Comparison of ENCODE assay signal across 31 cellular contexts in the genomic region with DNA sequence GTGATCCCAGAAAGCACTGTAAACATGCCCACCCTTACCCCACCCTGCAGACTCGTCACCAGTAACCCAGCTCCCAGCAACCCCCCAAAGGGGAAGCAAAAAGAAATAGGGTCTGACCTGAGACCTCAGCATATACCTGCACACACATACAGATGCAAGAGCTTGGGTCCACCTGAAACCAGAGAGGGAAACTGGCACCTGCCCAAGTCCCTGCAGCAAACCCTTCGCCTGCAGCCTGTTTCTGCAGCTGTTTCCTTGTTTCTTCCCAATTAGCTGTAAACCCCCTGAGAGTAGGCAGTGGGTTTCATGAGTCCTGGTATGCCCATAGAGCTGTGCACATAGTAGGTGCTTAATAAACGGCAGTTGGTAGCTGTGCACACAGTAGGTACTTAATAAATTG.
"Had no signal": no experiment of that assay in that cellular context is flagged by ENCODE, and none has a peak within 500 bp of the region (broad histone marks: within the 10 kb centered on the region; RNA-seq: fewer than 3 reads in every experiment).

No MANE protein-coding gene starts in this region.

- ATAC-seq: activated CD8-positive, alpha-beta memory T cell treated with anti-CD3 and anti-CD28 coated beads, Interleukin-2, amount 10 ng/mL, durations not matched to agents 7 days and 5 days; activated T-cell treated with anti-CD3 and anti-CD28 coated beads, Interleukin-2, amount 50 U/mL, for 72 hours; activated T-helper 17 cell treated with anti-CD3 and anti-CD28 coated beads, Interleukin-2, amount 50 U/mL, for 72 hours; Panc1; SK-N-SH treated with all-trans-retinoic acid at 6 μM for 48 hours had no signal

- H3K27ac ChIP-seq: brain microvascular endothelial cell, WERI-Rb-1 had no signal

- H3K36me3 ChIP-seq: brain microvascular endothelial cell, WERI-Rb-1 had no signal

- DNase-seq: activated CD4-positive, alpha-beta memory T cell treated with anti-CD3 and anti-CD28 coated beads, Interleukin-2, amount 10 ng/mL, durations not matched to agents 7 days and 5 days; activated CD4-positive, alpha-beta T cell treated with anti-CD3 and anti-CD28 coated beads for 1 hour; activated CD4-positive, alpha-beta T cell treated with anti-CD3 and anti-CD28 coated beads for 48 hours; activated CD4-positive, CD25-positive, alpha-beta regulatory T cell; activated CD8-positive, alpha-beta memory T cell treated with anti-CD3 and anti-CD28 coated beads for 24 hours; activated CD8-positive, alpha-beta memory T cell treated with anti-CD3 and anti-CD28 coated beads, Interleukin-2, amount 10 ng/mL, durations not matched to agents 7 days and 5 days; activated CD8-positive, alpha-beta memory T cell treated with anti-CD3 and anti-CD28 coated beads, Interleukin-2, amount 50 U/mL, for 48 hours; activated effector memory CD4-positive, alpha-beta T cell treated with anti-CD3 and anti-CD28 coated beads, Interleukin-2, amount 50 U/mL, for 16 hours; activated naive CD4-positive, alpha-beta T cell; activated naive CD4-positive, alpha-beta T cell treated with anti-CD3 and anti-CD28 coated beads, Interleukin-2, amount 50 U/mL, for 16 hours; activated naive CD8-positive, alpha-beta T cell treated with anti-CD3 and anti-CD28 coated beads for 36 hours; activated T-cell treated with anti-CD3 and anti-CD28 coated beads, Interleukin-2, amount 50 U/mL, for 72 hours; amniotic stem cell; aorta; brain microvascular endothelial cell; central memory CD4-positive, alpha-beta T cell; KG1; NCI-H1092 treated with DMSO at 0.1 percent for 48 hours; NCI-H1417; NCI-H187 treated with DMSO at 0.1 percent for 48 hours; NCI-H345; NCI-H524 treated with DMSO at 0.1 percent for 48 hours; NCI-H82; SHP77 treated with DMSO at 0.1 percent for 48 hours; T-helper 1 cell; T-helper 2 cell; T-helper 9 cell; WERI-Rb-1 had no signal

- H3K27me3 ChIP-seq: brain microvascular endothelial cell had no signal
